Comparison of ENCODE assay signal across 20 cellular contexts in the genomic region with DNA sequence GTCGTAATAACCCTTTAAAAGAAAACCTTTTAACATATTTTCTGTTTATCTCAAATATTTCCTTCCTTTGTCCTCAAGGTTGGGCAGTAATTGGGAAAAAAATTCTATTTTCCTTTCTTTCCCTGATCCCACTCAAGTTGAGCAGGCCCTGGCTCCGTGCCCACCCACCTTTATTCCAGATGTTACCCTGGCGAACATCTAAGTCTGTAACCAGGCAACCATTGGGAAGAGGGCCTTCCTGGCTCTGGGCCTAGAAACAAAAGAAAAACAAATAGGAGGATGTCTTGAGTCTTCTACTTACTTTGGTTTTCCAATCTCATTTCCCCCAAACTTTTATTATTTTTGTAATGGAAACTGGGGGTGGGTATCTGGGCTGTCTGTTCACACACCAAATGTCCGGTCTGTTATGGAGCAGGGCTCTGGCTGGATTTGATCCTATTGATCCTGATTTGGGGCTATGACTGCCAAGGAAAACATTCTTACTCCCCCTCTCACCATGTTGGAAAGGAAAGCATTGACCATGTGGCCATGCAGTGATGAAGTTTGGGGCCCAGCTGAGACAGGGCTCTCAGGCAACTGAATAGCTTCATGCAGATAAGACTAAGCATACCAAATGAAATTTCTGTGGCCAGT.
DNase-seq lines count a peak whose midpoint lies in the region; ATAC-seq and TF ChIP-seq lines count a peak whose summit lies in the region.
"Had no signal": no experiment of that assay in that cellular context is flagged by ENCODE, and none has a peak within 500 bp of the region (broad histone marks: within the 10 kb centered on the region; RNA-seq: fewer than 3 reads in every experiment).

No MANE protein-coding gene starts in this region.

- no CpG with 5 or more reads among the region's 4 CpGs for WGBS in mesendoderm (ENCODE audit: extremely low coverage, insufficient coverage, low lambda C conversion rate)

- intact Hi-C loops in left ventricle myocardium superior (cut with micrococcal nuclease), result no loop called here

- no peak overlapping the region for H4K8ac ChIP-seq in mesendoderm (ENCODE audit: low read depth, low read length)

- H3K79me1 ChIP-seq in mesendoderm (ENCODE audit: low read length), result no peaks in the 10 kb centered on the region

- peak; percentile 46 for DNase-seq in DMS79 (lab: John Stamatoyannopoulos, UW)
- peak; percentile 78 for DNase-seq in NCI-H1092 treated with DMSO at 0.1 percent for 48 hours (lab: John Stamatoyannopoulos, UW)
- DNase-seq in astrocyte of the spinal cord (ENCODE audit: low read depth, low spot score), result peak; percentile 33
- DNase-seq in left ventricle myocardium superior, result peak; percentile 73
- no peak for DNase-seq in A172 (ENCODE audit: low spot score)
- no peak for DNase-seq in NCI-H1048 (lab: John Stamatoyannopoulos, UW)
- no peak for DNase-seq in mesendoderm
- DNase-seq: activated CD8-positive, alpha-beta T cell treated with anti-CD3 and anti-CD28 coated beads for 36 hours; activated gamma-delta T cell treated with Interleukin-2 at 50 U/mL for 16 hours; activated T-cell treated with anti-CD3 and anti-CD28 coated beads for 4 hours; CD4-positive, alpha-beta T cell; GDM1; H9; immature natural killer cell; SW 1271 had no signal

- no peak overlapping the region for H3K23ac ChIP-seq in mesendoderm (ENCODE audit: low read length)

- no peak overlapping the region for H2BK120ac ChIP-seq in mesendoderm (ENCODE audit: low read depth, low read length)

- no peak overlapping the region for H3K27ac ChIP-seq in mesendoderm (ENCODE audit: low read depth, low read length)
- H3K27ac ChIP-seq: adrenal gland, RWPE1 had no signal

- TF ChIP-seq CTCF in astrocyte of the spinal cord (IDR thresholded peaks at IDR 0.05; ENCODE audit: low read depth, low read length), result no peak

- H3K18ac ChIP-seq in mesendoderm (ENCODE audit: low read length), result no peak overlapping the region

- no peaks in the 10 kb centered on the region for H3K36me3 ChIP-seq in mesendoderm (ENCODE audit: control insufficient read depth, insufficient read depth, low read length)
- H3K36me3 ChIP-seq: adrenal gland had no signal

- no peak overlapping the region for H3K9ac ChIP-seq in mesendoderm (ENCODE audit: low read length)

- H3K56ac ChIP-seq in mesendoderm (ENCODE audit: low read length), result no peak overlapping the region

- in situ Hi-C loops in astrocyte of the spinal cord (cut with HindIII; ENCODE audit: low sequenced_read_pairs), result no loop called here

- no peaks in the 10 kb centered on the region for H3K27me3 ChIP-seq in mesendoderm (ENCODE audit: insufficient read depth, low read length, poor library complexity)
- H3K27me3 ChIP-seq: adrenal gland had no signal

- no peak overlapping the region for H3K4ac ChIP-seq in mesendoderm (ENCODE audit: low read depth, low read length)

- H3K4me1 ChIP-seq in mesendoderm (ENCODE audit: control insufficient read depth, low read depth, low read length), result no peaks in the 10 kb centered on the region
- H3K4me1 ChIP-seq: adrenal gland had no signal

- no peak overlapping the region for H2BK15ac ChIP-seq in mesendoderm (replicated peaks; ENCODE audit: low read depth)

- H2BK5ac ChIP-seq in mesendoderm (ENCODE audit: low read length), result no peak overlapping the region

- no peak overlapping the region for H4K5ac ChIP-seq in mesendoderm (ENCODE audit: low read length)

- no peak overlapping the region for H2AK5ac ChIP-seq in mesendoderm (ENCODE audit: low read length)

- H3K4me2 ChIP-seq in mesendoderm (ENCODE audit: low read length), result no peak overlapping the region

- H3K79me2 ChIP-seq in mesendoderm (ENCODE audit: control insufficient read depth, insufficient read depth, low read length), result no peaks in the 10 kb centered on the region

- peak; percentile 82 for ATAC-seq in left ventricle myocardium superior
- no peak for ATAC-seq in GM19395 (IDR thresholded peaks at IDR 0.05; ENCODE audit: unreplicated experiment)
- ATAC-seq: activated CD8-positive, alpha-beta T cell treated with anti-CD3 and anti-CD28 coated beads for 36 hours; mucosa of descending colon; stimulated activated effector memory CD8-positive, alpha-beta T cell treated with anti-CD3 and anti-CD28 coated beads, Interleukin-12 subunit alpha, Interleukin-12 subunit beta, amount 100 ng/mL, for 72 hours had no signal

- H3K4me3 ChIP-seq in astrocyte of the spinal cord (ENCODE audit: low read depth, low read length) (no peak overlapping the region), mesendoderm (ENCODE audit: low read length) (no peak overlapping the region)
- H3K4me3 ChIP-seq: adrenal gland, mucosa of descending colon had no signal

Comparison
In these comparisons a context has a peak if more than half of its experiments do, and no peak if none do; other contexts are left out.
1. DNase-seq: peak in DMS79 (single experiment), NCI-H1092 treated with DMSO at 0.1 percent for 48 hours (single experiment), astrocyte of the spinal cord (single experiment) and left ventricle myocardium superior (single experiment); none in A172 (single experiment), NCI-H1048 (single experiment) and mesendoderm (single experiment).